Comparison of ENCODE assay signal across 8 cellular contexts in genomic region chr22:49960967-49961600, GRCh38. TPM values are rescaled to one million over a fixed set of nuclear protein-coding genes. Genes with fewer than 3 reads are reported as not detected.
DNase-seq lines count a peak whose midpoint lies in the region; ATAC-seq and TF ChIP-seq lines count a peak whose summit lies in the region.

No MANE protein-coding gene starts in this region.

- TF ChIP-seq CTCF in AG09309 (IDR thresholded peaks at IDR 0.05; ENCODE audit: control insufficient read depth, insufficient read depth, low read depth, low read length, missing control alignments): no peak
- no peak for TF ChIP-seq CTCF in HFFc6 (IDR thresholded peaks at IDR 0.05)

- DNase-seq in AG09309 (ENCODE audit: low read depth): no peak
- no peak for DNase-seq in HFFc6
- peak; percentile 83 for DNase-seq in activated CD4-positive, alpha-beta T cell treated with anti-CD3 and anti-CD28 coated beads, Interleukin-2, amount 10 ng/mL, durations not matched to agents 24 days and 14 days
- peak; percentile 76 to 85 for DNase-seq in erythroblast (lab: John Stamatoyannopoulos, UW)
- DNase-seq in naive B cell: peak; percentile 48
- no peak for DNase-seq in kidney glomerular epithelial cell (lab: John Stamatoyannopoulos, UW)

- H3K4me3 Mint-ChIP-seq in HFFc6 (peak overlapping the region; percentile 89), naive B cell (peak overlapping the region; percentile 86 to 97 (median 91))
- peak overlapping the region; percentile 94 for H3K4me3 Mint-ChIP-seq in activated CD4-positive, alpha-beta T cell treated with anti-CD3 and anti-CD28 coated beads, Interleukin-2, amount 10 ng/mL, durations not matched to agents 24 days and 14 days

- H3K27me3 Mint-ChIP-seq in HFFc6 (ENCODE audit: insufficient read depth) (no peaks in the 10 kb centered on the region; the same call in none of the 2 replicates), naive B cell (peaks cover 0 to 4% (median 0%) of the 10 kb centered on the region in 3 donors)
- H3K27me3 Mint-ChIP-seq in activated CD4-positive, alpha-beta T cell treated with anti-CD3 and anti-CD28 coated beads, Interleukin-2, amount 10 ng/mL, durations not matched to agents 24 days and 14 days: no peaks in the 10 kb centered on the region

- H3K9me3 Mint-ChIP-seq in HFFc6: no peaks in the 10 kb centered on the region
- no peaks in the 10 kb centered on the region for H3K9me3 Mint-ChIP-seq in activated CD4-positive, alpha-beta T cell treated with anti-CD3 and anti-CD28 coated beads, Interleukin-2, amount 10 ng/mL, durations not matched to agents 24 days and 14 days
- no peaks in the 10 kb centered on the region for H3K9me3 Mint-ChIP-seq in naive B cell

- H3K36me3 Mint-ChIP-seq in HFFc6 (ENCODE audit: low read depth) (peaks cover 5% of the 10 kb centered on the region; the same call in 1 of the 2 replicates), naive B cell (no peaks in the 10 kb centered on the region)
- peaks cover 35% of the 10 kb centered on the region for H3K36me3 Mint-ChIP-seq in activated CD4-positive, alpha-beta T cell treated with anti-CD3 and anti-CD28 coated beads, Interleukin-2, amount 10 ng/mL, durations not matched to agents 24 days and 14 days (ENCODE audit: low read depth)

- peak overlapping the region; percentile 69 for H3K27ac Mint-ChIP-seq in HFFc6
- H3K27ac Mint-ChIP-seq in activated CD4-positive, alpha-beta T cell treated with anti-CD3 and anti-CD28 coated beads, Interleukin-2, amount 10 ng/mL, durations not matched to agents 24 days and 14 days: peak overlapping the region; percentile 95
- H3K27ac Mint-ChIP-seq in naive B cell: peak overlapping the region in 5 of 6 donors; percentile 96 to 99 (median 97)

- peaks cover 12% of the 10 kb centered on the region; the same call in 1 of the 2 replicates for H3K4me1 Mint-ChIP-seq in HFFc6 (ENCODE audit: low read depth)
- H3K4me1 Mint-ChIP-seq in activated CD4-positive, alpha-beta T cell treated with anti-CD3 and anti-CD28 coated beads, Interleukin-2, amount 10 ng/mL, durations not matched to agents 24 days and 14 days: peaks cover 17% of the 10 kb centered on the region
- peaks cover 28 to 45% (median 32%) of the 10 kb centered on the region in 3 donors for H3K4me1 Mint-ChIP-seq in naive B cell

- ATAC-seq in naive B cell (ENCODE audit: low read depth in 2 of 2) (no peak), GM18517 (IDR thresholded peaks at IDR 0.05; ENCODE audit: unreplicated experiment) (no peak), GM21723 (IDR thresholded peaks at IDR 0.05; ENCODE audit: unreplicated experiment) (no peak)

- H3K4me3 ChIP-seq in AG09309 (ENCODE audit: control insufficient read depth, low read depth, low read length): peak overlapping the region; percentile 75

- no peak for TF ChIP-seq POLR2A in erythroblast (IDR thresholded peaks at IDR 0.05; ENCODE audit: low read length)

- intact Hi-C loops in activated CD4-positive, alpha-beta T cell treated with anti-CD3 and anti-CD28 coated beads, Interleukin-2, amount 10 ng/mL, durations not matched to agents 24 days and 14 days (cut with micrococcal nuclease): loop anchor here (5.0 kb wide), 2 partner anchors 109 to 566 kb away; partner anchors contain the start of genes SCO2 and ZBED4

RNA-seq across cellular contexts. Expression of gene PIM3, which starts 0.5 kb away (rescaled TPM):
- 10 to 100 TPM; 14.8 to 18.8 (median 17.4) TPM for total RNA-seq in HFFc6 (2021; fragmentation: NEBNext Ultra II Directional; extraction: Animal tissue kit (Norgen Biotek cat#: 25700))
- total RNA-seq in activated CD4-positive, alpha-beta T cell treated with anti-CD3 and anti-CD28 coated beads, Interleukin-2, amount 10 ng/mL, durations not matched to agents 24 days and 14 days: 302 and 304 TPM in 2 replicates
- 10 to 100 TPM; 46.7 to 60.7 (median 55.0) TPM for polyA plus RNA-seq in naive B cell (ENCODE audit: low read depth in 6 of 6)

RNA-seq across cellular contexts. Expression of gene CRELD2, which starts 42.6 kb away (rescaled TPM):
- 10 to 100 TPM; 67.9 to 86.8 (median 78.5) TPM for total RNA-seq in HFFc6 (2021; fragmentation: NEBNext Ultra II Directional; extraction: Animal tissue kit (Norgen Biotek cat#: 25700))
- 46.8 and 47.4 TPM in 2 replicates for total RNA-seq in activated CD4-positive, alpha-beta T cell treated with anti-CD3 and anti-CD28 coated beads, Interleukin-2, amount 10 ng/mL, durations not matched to agents 24 days and 14 days
- polyA plus RNA-seq in naive B cell (ENCODE audit: low read depth in 6 of 6): 10 to 100 TPM; 21.9 to 33.8 (median 28.0) TPM

RNA-seq across cellular contexts. Expression of gene ALG12, which starts 42.8 kb away (rescaled TPM):
- total RNA-seq in HFFc6 (2021; fragmentation: NEBNext Ultra II Directional; extraction: Animal tissue kit (Norgen Biotek cat#: 25700)): 10 to 100 TPM; 17.2 to 25.1 (median 20.2) TPM
- total RNA-seq in activated CD4-positive, alpha-beta T cell treated with anti-CD3 and anti-CD28 coated beads, Interleukin-2, amount 10 ng/mL, durations not matched to agents 24 days and 14 days: 13.8 and 17.9 TPM in 2 replicates
- polyA plus RNA-seq in naive B cell (ENCODE audit: low read depth in 6 of 6): 10 to 100 TPM; 10.1 to 17.5 (median 13.0) TPM

RNA-seq across cellular contexts. Expression of gene IL17REL, which starts 51.5 kb away (rescaled TPM):
- not detected for total RNA-seq in HFFc6 (2021; fragmentation: NEBNext Ultra II Directional; extraction: Animal tissue kit (Norgen Biotek cat#: 25700))
- total RNA-seq in activated CD4-positive, alpha-beta T cell treated with anti-CD3 and anti-CD28 coated beads, Interleukin-2, amount 10 ng/mL, durations not matched to agents 24 days and 14 days: 0.09 and 0.14 TPM in 2 replicates
- not detected for polyA plus RNA-seq in naive B cell (ENCODE audit: low read depth in 6 of 6)

Comparison
In these comparisons a context has a peak if more than half of its experiments do, and no peak if none do; other contexts are left out.
1. DNase-seq: peak in activated CD4-positive, alpha-beta T cell treated with anti-CD3 and anti-CD28 coated beads, Interleukin-2, amount 10 ng/mL, durations not matched to agents 24 days and 14 days (single experiment), erythroblast (2 of 2) and naive B cell (single experiment); none in AG09309 (single experiment), HFFc6 (single experiment) and kidney glomerular epithelial cell (single experiment).
2. RNA of gene PIM3, which starts 0.5 kb away (total RNA-seq): 302 to 304 TPM in activated CD4-positive, alpha-beta T cell treated with anti-CD3 and anti-CD28 coated beads, Interleukin-2, amount 10 ng/mL, durations not matched to agents 24 days and 14 days; 14.8 to 18.8 TPM in HFFc6; every median in the first group is over 10 times any median in the second.
3. Peak in every context shown above with its lines, with median percentiles within 50 percentile points of each other: H3K27ac Mint-ChIP-seq and H3K4me3 Mint-ChIP-seq.